ENCODE assay signal across 16 cellular contexts in genomic region chr17:80978499-80979497, GRCh38. TPM values are rescaled to one million over a fixed set of nuclear protein-coding genes. Genes with fewer than 3 reads are reported as not detected.
A peak's percentile ranks its signal among the peaks of the same experiment; 100 is the strongest.
DNase-seq lines count a peak whose midpoint lies in the region; ATAC-seq, FAIRE-seq and TF ChIP-seq lines count a peak whose summit lies in the region.
"Had no signal": no experiment of that assay in that cellular context is flagged by ENCODE, and none has a peak within 500 bp of the region (broad histone marks: within the 10 kb centered on the region; RNA-seq: fewer than 3 reads in every experiment).

No MANE protein-coding gene starts in this region.

- H3K4me1 ChIP-seq in A549 (peaks cover 4% of the 10 kb centered on the region; the same call in 2 of the 3 replicates), HEK293 (ENCODE audit: control insufficient read depth, insufficient read depth, low read length) (no peaks in the 10 kb centered on the region), H1 (replicated peaks in 1 of 4; ENCODE audit: control insufficient read depth in 3 of 4, insufficient read depth in 4 of 4, low read length in 3 of 4) (peaks cover 0 to 8% (median 1%) of the 10 kb centered on the region in 4 experiments; a peak in 4 of 7 replicates), ascending aorta (peaks cover 4 to 7% of the 10 kb centered on the region in 2 donors), vagina (peaks cover 6% of the 10 kb centered on the region)

- H3K4me2 ChIP-seq in A549, result no peak overlapping the region
- no peak overlapping the region for H3K4me2 ChIP-seq in H1 (ENCODE audit: insufficient read depth in 1 of 2, low read depth in 2 of 2, low read length in 2 of 2)

- no peak overlapping the region for H2BK12ac ChIP-seq in H1 (ENCODE audit: low read depth, low read length)

- TF ChIP-seq CTCF in A549 (IDR thresholded peaks at IDR 0.05) (no peak), HEK293 (tag by site-specific recombination; IDR thresholded peaks at IDR 0.05) (no peak), H1 (IDR thresholded peaks at IDR 0.05; ENCODE audit: control extremely low read depth in 1 of 3, insufficient read depth in 1 of 3, low read depth in 1 of 3, low read length in 3 of 3) (no peak), nephron progenitor cell (IDR thresholded peaks at IDR 0.05) (no peak), ascending aorta (IDR thresholded peaks at IDR 0.05) (no peak), vagina (IDR thresholded peaks at IDR 0.05) (no peak)

- no peaks in the 10 kb centered on the region for H3K79me1 ChIP-seq in H1 (ENCODE audit: low read depth, low read length)

- H3K4me3 ChIP-seq in A549 (no peak overlapping the region), HEK293 (ENCODE audit: low read depth, low read length) (no peak overlapping the region), H1 (ENCODE audit: extremely low read depth in 1 of 4, insufficient read depth in 2 of 4, low read depth in 3 of 4, low read length in 4 of 4) (no peak overlapping the region), ascending aorta (no peak overlapping the region), vagina (no peak overlapping the region)

- H4K20me1 ChIP-seq in H1 (replicated peaks in 1 of 2; ENCODE audit: control insufficient read depth in 1 of 2, insufficient read depth in 2 of 2, low read length in 2 of 2), result no peaks in the 10 kb centered on the region

- peak; percentile 6 to 12; a peak in 2 of 6 replicates for ATAC-seq in A549

- intact Hi-C loops in ascending aorta (cut with DNase I), result no loop called here
- intact Hi-C loops in activated T-helper 2 cell treated with anti-CD3 and anti-CD28 coated beads, Interferon-gamma antibody, Interleukin-2, Interleukin-4, amounts not matched to agents 10 μg/mL and 5 μg/mL and 100 μg/mL, durations not matched to agents 14 hours and 24 hours and 36 hours (cut with micrococcal nuclease), result no loop called here
- intact Hi-C loops in vagina (cut with DNase I), result loop anchor here (10.0 kb wide), 1 partner anchor 104 kb away; no protein-coding TSS in a partner anchor

- H3K36me3 ChIP-seq in HEK293 (ENCODE audit: control insufficient read depth in 2 of 2, insufficient read depth in 1 of 2, low read length in 2 of 2) (no peaks in the 10 kb centered on the region), H1 (ENCODE audit: control insufficient read depth in 2 of 4, insufficient read depth in 4 of 4, low read length in 3 of 4) (no peaks in the 10 kb centered on the region), ascending aorta (no peaks in the 10 kb centered on the region), vagina (no peaks in the 10 kb centered on the region)

- H4K5ac ChIP-seq in H1 (ENCODE audit: insufficient read length, low read depth, low read length), result no peak overlapping the region

- H4K91ac ChIP-seq in H1 (replicated peaks; ENCODE audit: insufficient read length, low read length), result no peak overlapping the region

- peaks cover 33% of the 10 kb centered on the region for H3K4me1 Mint-ChIP-seq in nephron progenitor cell
- peaks cover 7% of the 10 kb centered on the region for H3K4me1 Mint-ChIP-seq in activated T-helper 2 cell treated with anti-CD3 and anti-CD28 coated beads, Interferon-gamma antibody, Interleukin-2, Interleukin-4, amounts not matched to agents 10 μg/mL and 5 μg/mL and 100 μg/mL, durations not matched to agents 14 hours and 24 hours and 36 hours (ENCODE audit: low read depth)

- no peak for TF ChIP-seq POLR2A in A549 (IDR thresholded peaks at IDR 0.05; ENCODE audit: low read length)
- no peak for TF ChIP-seq POLR2A in H1 (IDR thresholded peaks at IDR 0.05; ENCODE audit: control extremely low read depth in 1 of 2, low read depth in 2 of 2, low read length in 2 of 2)
- TF ChIP-seq POLR2A in vagina (IDR thresholded peaks at IDR 0.05), result no peak

- no peak overlapping the region for H2BK20ac ChIP-seq in H1 (ENCODE audit: low read length)

- H3K4me3 Mint-ChIP-seq in nephron progenitor cell, result no peak overlapping the region
- H3K4me3 Mint-ChIP-seq in activated T-helper 2 cell treated with anti-CD3 and anti-CD28 coated beads, Interferon-gamma antibody, Interleukin-2, Interleukin-4, amounts not matched to agents 10 μg/mL and 5 μg/mL and 100 μg/mL, durations not matched to agents 14 hours and 24 hours and 36 hours (ENCODE audit: low read depth), result no peak overlapping the region

- H3K27ac ChIP-seq in A549, result no peak overlapping the region
- no peak overlapping the region for H3K27ac ChIP-seq in HEK293 (ENCODE audit: extremely low read depth, low read depth, low read length)
- no peak overlapping the region for H3K27ac ChIP-seq in H1 (ENCODE audit: low read depth, low read length)
- no peak overlapping the region for H3K27ac ChIP-seq in ascending aorta
- H3K27ac ChIP-seq in vagina, result no peak overlapping the region

- no peak for TF ChIP-seq RAD21 in A549 (conservative IDR thresholded peaks at IDR 0.05 in 1 of 2, IDR thresholded peaks at IDR 0.05 in 1 of 2)
- TF ChIP-seq RAD21 in H1 (IDR thresholded peaks at IDR 0.05 in 1 of 2, conservative IDR thresholded peaks at IDR 0.05 in 1 of 2; ENCODE audit: low read depth in 2 of 2, low read length in 2 of 2), result no peak

- no peak overlapping the region for H3K14ac ChIP-seq in H1 (ENCODE audit: insufficient read length)

- CTCF ChIA-PET in A549 (lab: Yijun Ruan, JAX) (interaction anchor here (1.0 to 4.3 kb wide), 12 partner anchors 10 to 877 kb away, joined by 3 to 31 read pairs (median 4); partner anchors contain the start of gene GAA), HEK293 (lab: Yijun Ruan, JAX) (interaction anchor here (0.5 to 1.5 kb wide), 9 partner anchors 9 to 637 kb away, joined by 3 to 9 read pairs (median 3); no protein-coding TSS in a partner anchor), H1 (lab: Charles Lee; ENCODE audit: partially characterized antibody) (interaction anchor here (0.7 to 2.2 kb wide), 13 partner anchors 8 to 548 kb away, joined by 3 to 13 read pairs (median 3); no protein-coding TSS in a partner anchor)

- peaks cover 0 to 9% (median 4%) of the 10 kb centered on the region in 4 experiments; a peak in 4 of 7 replicates for H3K27me3 ChIP-seq in H1 (replicated peaks in 1 of 4; ENCODE audit: control insufficient read depth in 3 of 4, extremely low read depth in 1 of 4, insufficient read depth in 3 of 4, low read length in 3 of 4)
- H3K27me3 ChIP-seq in ascending aorta, result no peaks in the 10 kb centered on the region
- H3K27me3 ChIP-seq in vagina, result no peaks in the 10 kb centered on the region

- H3K4ac ChIP-seq in H1 (replicated peaks; ENCODE audit: insufficient read length, low read depth, low read length), result no peak overlapping the region

- H3K23ac ChIP-seq in H1 (ENCODE audit: insufficient read length), result no peak overlapping the region

- H3K9me3 ChIP-seq in A549 (no peaks in the 10 kb centered on the region), HEK293 (ENCODE audit: control insufficient read depth, insufficient read depth, low read depth, low read length) (no peaks in the 10 kb centered on the region), H1 (ENCODE audit: insufficient read depth in 2 of 2, low read depth in 1 of 2, low read length in 1 of 2) (no peaks in the 10 kb centered on the region), ascending aorta (no peaks in the 10 kb centered on the region), vagina (no peaks in the 10 kb centered on the region)

- peak overlapping the region; percentile 69 for H3K27ac Mint-ChIP-seq in nephron progenitor cell
- no peak overlapping the region for H3K27ac Mint-ChIP-seq in activated T-helper 2 cell treated with anti-CD3 and anti-CD28 coated beads, Interferon-gamma antibody, Interleukin-2, Interleukin-4, amounts not matched to agents 10 μg/mL and 5 μg/mL and 100 μg/mL, durations not matched to agents 14 hours and 24 hours and 36 hours

- no peak overlapping the region for H3K56ac ChIP-seq in H1 (replicated peaks; ENCODE audit: insufficient read length, low read depth, low read length)

- no peaks in the 10 kb centered on the region for H3K79me2 ChIP-seq in H1 (ENCODE audit: control insufficient read depth in 1 of 2, insufficient read depth in 2 of 2, low read length in 2 of 2)

- H3K36me3 Mint-ChIP-seq in nephron progenitor cell (ENCODE audit: low read depth), result no peaks in the 10 kb centered on the region
- H3K36me3 Mint-ChIP-seq in activated T-helper 2 cell treated with anti-CD3 and anti-CD28 coated beads, Interferon-gamma antibody, Interleukin-2, Interleukin-4, amounts not matched to agents 10 μg/mL and 5 μg/mL and 100 μg/mL, durations not matched to agents 14 hours and 24 hours and 36 hours (ENCODE audit: low read depth), result no peaks in the 10 kb centered on the region

- POLR2A ChIA-PET in A549 (lab: Yijun Ruan, JAX) (no interaction called here), HEK293 (lab: Yijun Ruan, JAX) (interaction anchor here (0.6 to 0.9 kb wide), 2 partner anchors 22 to 552 kb away, joined by 3 read pairs; no protein-coding TSS in a partner anchor), H1 (lab: Charles Lee; ENCODE audit: partially characterized antibody) (interaction anchor here (0.9 to 1.0 kb wide), 2 partner anchors 10 to 114 kb away, joined by 3 to 4 read pairs; no protein-coding TSS in a partner anchor)

- peaks cover 40% of the 10 kb centered on the region for H3K27me3 Mint-ChIP-seq in nephron progenitor cell (ENCODE audit: low read depth, poor library complexity)
- peaks cover 4% of the 10 kb centered on the region for H3K27me3 Mint-ChIP-seq in activated T-helper 2 cell treated with anti-CD3 and anti-CD28 coated beads, Interferon-gamma antibody, Interleukin-2, Interleukin-4, amounts not matched to agents 10 μg/mL and 5 μg/mL and 100 μg/mL, durations not matched to agents 14 hours and 24 hours and 36 hours (ENCODE audit: low read depth)

- no peak for FAIRE-seq in A549 (lab: Jason Lieb, UNC)
- FAIRE-seq in H1 (lab: Jason Lieb, UNC), result no peak

- WGBS in A549 (ENCODE audit: missing lambda C conversion rate), result 79% methylated on average over 31 of the region's 31 CpGs
- 90% methylated on average over 31 of the region's 31 CpGs; no CpG with 5 or more reads in 1 of the 2 experiments for WGBS in H1 (ENCODE audit: extremely low coverage in 1 of 2, insufficient coverage in 1 of 2, insufficient read length in 1 of 2, insufficient replicate concordance in 2 of 2, low coverage in 1 of 2, low lambda C conversion rate in 2 of 2, missing lambda C conversion rate in 1 of 2), 2 experiments

- no peak overlapping the region for H2BK15ac ChIP-seq in H1 (ENCODE audit: low read length)

- no peak for DNase-seq in A549 (ENCODE audit: low read depth in 1 of 2, low spot score in 1 of 2)
- no peak for DNase-seq in H1 (ENCODE audit: low read depth in 1 of 2, low spot score in 2 of 2)
- no peak for DNase-seq in nephron progenitor cell
- no peak for DNase-seq in ascending aorta (ENCODE audit: low spot score in 2 of 2)
- no peak for DNase-seq in MV-4-11 (lab: John Stamatoyannopoulos, UW)
- no peak for DNase-seq in activated T-helper 2 cell treated with anti-CD3 and anti-CD28 coated beads, Interferon-gamma antibody, Interleukin-2, Interleukin-4, amounts not matched to agents 10 μg/mL and 5 μg/mL and 100 μg/mL, durations not matched to agents 14 hours and 24 hours and 36 hours (ENCODE audit: low spot score)
- DNase-seq in vagina (ENCODE audit: extremely low spot score in 2 of 2), result no peak
- DNase-seq: Caco-2, DMS153, H7, Karpas-422, MM.1S, NCI-H1105 treated with DMSO at 0.1 percent for 48 hours, NCI-H187 treated with DMSO at 0.1 percent for 48 hours, NCI-H510A had no signal

- peak overlapping the region; percentile 57; the same call in 1 of the 2 replicates for H4K8ac ChIP-seq in H1 (ENCODE audit: extremely low read depth, insufficient read depth, low read length)

- H3K9ac ChIP-seq in H1 (replicated peaks in 1 of 4; ENCODE audit: extremely low read depth in 1 of 4, low read depth in 3 of 4, low read length in 3 of 4), result no peak overlapping the region; a peak in 1 of 7 replicates

- no peak overlapping the region for H2BK120ac ChIP-seq in H1 (replicated peaks; ENCODE audit: low read depth, low read length)

- peaks cover 6% of the 10 kb centered on the region; the same call in 1 of the 2 replicates for H3K23me2 ChIP-seq in H1 (ENCODE audit: low read depth, low read length)

- H2AK5ac ChIP-seq in H1 (ENCODE audit: low read depth, low read length), result no peak overlapping the region

- no peak for TF ChIP-seq EP300 in A549 (IDR thresholded peaks at IDR 0.05)
- TF ChIP-seq EP300 in H1 (IDR thresholded peaks at IDR 0.05; ENCODE audit: borderline replicate concordance in 1 of 2, low read depth in 2 of 2, low read length in 2 of 2), result no peak

- no peak overlapping the region for H3K18ac ChIP-seq in H1 (ENCODE audit: extremely low read depth, low read length)

- H3K9me3 Mint-ChIP-seq in nephron progenitor cell, result peaks cover 6% of the 10 kb centered on the region
- no peaks in the 10 kb centered on the region for H3K9me3 Mint-ChIP-seq in activated T-helper 2 cell treated with anti-CD3 and anti-CD28 coated beads, Interferon-gamma antibody, Interleukin-2, Interleukin-4, amounts not matched to agents 10 μg/mL and 5 μg/mL and 100 μg/mL, durations not matched to agents 14 hours and 24 hours and 36 hours

- H2BK5ac ChIP-seq in H1 (ENCODE audit: low read depth, low read length), result no peak overlapping the region

- no peak overlapping the region for H2AFZ ChIP-seq in H1 (ENCODE audit: low read length)

RNA-seq across cellular contexts. Expression of gene CHMP6, which starts 12.8 kb away (rescaled TPM):
- polyA plus RNA-seq in A549 (2011; rRNA removed) (17.8 and 28.9 TPM in 2 replicates), A549 (2017; fragmentation: RNase III; extraction: RNeasy Plus Mini Kit Qiagen cat#74134 plus additional on column Dnase treatment) (26.6 to 32.7 TPM (median 30.8 TPM) in 3 replicates), H1 (2011; rRNA removed) (24.3 and 28.9 TPM in 2 replicates)
- 36.9 and 47.2 TPM in 2 replicates for polyA plus RNA-seq in A549 (2012; cell fraction: cytosol; rRNA removed)
- 34.1 and 42.1 TPM in 2 replicates for polyA plus RNA-seq in A549 (2012; cell fraction: nucleus; rRNA removed)
- 9.5 and 11.2 TPM in 2 replicates for polyA minus RNA-seq in A549 (2011; rRNA and poly(A)+ RNA removed)
- 15.7 and 16.0 TPM in 2 replicates for total RNA-seq in H1 (2021; fragmentation: NEBNext Ultra II Directional; extraction: Animal tissue kit (Norgen Biotek cat#: 25700))
- 22.9 TPM for polyA plus RNA-seq in H1 (2011; cell fraction: cytosol; rRNA removed)
- polyA plus RNA-seq in H1 (2011; cell fraction: nucleus; rRNA removed), result 23.5 TPM
- 8.5 to 14.9 TPM (median 13.4 TPM) in 4 replicates for polyA plus RNA-seq in H1 (2012, experiment 1 of 2)
- polyA plus RNA-seq in H1 (2012, experiment 2 of 2), result 13.4 TPM
- polyA plus RNA-seq in H1 (2013, experiment 1 of 2), result 9.5 TPM
- polyA plus RNA-seq in H1 (2013, experiment 2 of 2), result 7.9 TPM
- 5.7 and 6.4 TPM in 2 replicates for polyA minus RNA-seq in H1 (2011; rRNA and poly(A)+ RNA removed)
- polyA minus RNA-seq in H1 (2011; cell fraction: cytosol; rRNA and poly(A)+ RNA removed), result 7.2 TPM
- polyA minus RNA-seq in H1 (2011; cell fraction: nucleus; rRNA and poly(A)+ RNA removed), result 15.6 TPM
- total RNA-seq in ascending aorta (32.1 TPM), vagina (31.7 TPM)
- 29.5 and 36.9 TPM in 2 replicates for total RNA-seq in activated T-helper 2 cell treated with anti-CD3 and anti-CD28 coated beads, Interferon-gamma antibody, Interleukin-2, Interleukin-4, amounts not matched to agents 10 μg/mL and 5 μg/mL and 100 μg/mL, durations not matched to agents 14 hours and 24 hours and 36 hours

RNA-seq across cellular contexts. Expression of gene BAIAP2, which starts 56.2 kb away (rescaled TPM):
- polyA plus RNA-seq in A549 (2011; rRNA removed) (7.1 and 8.6 TPM in 2 replicates), A549 (2017; fragmentation: RNase III; extraction: RNeasy Plus Mini Kit Qiagen cat#74134 plus additional on column Dnase treatment) (23.9 to 30.4 TPM (median 27.5 TPM) in 3 replicates), H1 (2011; rRNA removed) (10.0 and 19.8 TPM in 2 replicates)
- polyA plus RNA-seq in A549 (2012; cell fraction: cytosol; rRNA removed), result 15.7 and 21.3 TPM in 2 replicates
- polyA plus RNA-seq in A549 (2012; cell fraction: nucleus; rRNA removed), result 44.2 and 62.0 TPM in 2 replicates
- 9.4 and 10.6 TPM in 2 replicates for polyA minus RNA-seq in A549 (2011; rRNA and poly(A)+ RNA removed)
- 18.4 and 22.8 TPM in 2 replicates for total RNA-seq in H1 (2021; fragmentation: NEBNext Ultra II Directional; extraction: Animal tissue kit (Norgen Biotek cat#: 25700))
- 8.2 TPM for polyA plus RNA-seq in H1 (2011; cell fraction: cytosol; rRNA removed)
- 25.9 TPM for polyA plus RNA-seq in H1 (2011; cell fraction: nucleus; rRNA removed)
- polyA plus RNA-seq in H1 (2012, experiment 1 of 2), result 12.1 to 15.1 TPM (median 14.9 TPM) in 4 replicates
- polyA plus RNA-seq in H1 (2012, experiment 2 of 2), result 15.4 TPM
- polyA plus RNA-seq in H1 (2013, experiment 1 of 2), result 12.5 TPM
- 11.0 TPM for polyA plus RNA-seq in H1 (2013, experiment 2 of 2)
- polyA minus RNA-seq in H1 (2011; rRNA and poly(A)+ RNA removed), result 9.6 and 11.6 TPM in 2 replicates
- polyA minus RNA-seq in H1 (2011; cell fraction: cytosol; rRNA and poly(A)+ RNA removed), result 15.8 TPM
- 25.5 TPM for polyA minus RNA-seq in H1 (2011; cell fraction: nucleus; rRNA and poly(A)+ RNA removed)
- total RNA-seq in ascending aorta (14.4 TPM), vagina (113 TPM)
- total RNA-seq in activated T-helper 2 cell treated with anti-CD3 and anti-CD28 coated beads, Interferon-gamma antibody, Interleukin-2, Interleukin-4, amounts not matched to agents 10 μg/mL and 5 μg/mL and 100 μg/mL, durations not matched to agents 14 hours and 24 hours and 36 hours, result 5.3 TPM in 2 replicates
